14 cellular contexts compared by ENCODE assay signal in genomic region chr20:48478370-48478769, GRCh38.
"Had no signal": no experiment of that assay in that cellular context is flagged by ENCODE, and none has a peak within 500 bp of the region (broad histone marks: within the 10 kb centered on the region; RNA-seq: fewer than 3 reads in every experiment).

No MANE protein-coding gene starts in this region.

- H3K4me1 ChIP-seq: foreskin keratinocyte, left lung, lower lobe of right lung, spleen had no signal

- DNase-seq: effector memory CD8-positive, alpha-beta T cell; foreskin keratinocyte; immature natural killer cell; left lung; natural killer cell; spleen; stimulated activated CD4-positive, alpha-beta T cell treated with anti-CD3 and anti-CD28 coated beads, Interleukin-15, amount 100 ng/mL, for 24 hours; stimulated activated CD4-positive, alpha-beta T cell treated with anti-CD3 and anti-CD28 coated beads, Interleukin-1b, Interleukin-23, amount 100 ng/mL, for 48 hours; stimulated activated CD4-positive, alpha-beta T cell treated with anti-CD3 and anti-CD28 coated beads, Interleukin-4, amount 100 ng/mL, for 24 hours; stimulated activated naive B cell treated with anti-CD40 and anti-IgM and Interleukin-4, amounts not matched to agents 10 μg/mL and 1 μg/mL and 100 μg/mL, for 72 hours; trophoblast cell had no signal

- H3K4me3 ChIP-seq: left lung, lower lobe of right lung, spleen had no signal

- H3K27ac ChIP-seq: foreskin keratinocyte, left lung, lower lobe of right lung, spleen had no signal

- ATAC-seq: effector memory CD8-positive, alpha-beta T cell; foreskin keratinocyte; left lung; lower lobe of right lung; natural killer cell; sciatic nerve; stimulated activated naive B cell treated with anti-CD40 and anti-IgM and Interleukin-4, amounts not matched to agents 10 μg/mL and 1 μg/mL and 100 μg/mL, for 72 hours had no signal

- FAIRE-seq: keratinocyte had no signal

- H3K36me3 ChIP-seq: left lung, lower lobe of right lung, spleen had no signal

- H3K9me3 ChIP-seq: left lung, lower lobe of right lung, spleen had no signal
